ENCODE assay signal across 8 cellular contexts in genomic region chr12:6167327-6168280, GRCh38. TPM values are rescaled to one million over a fixed set of nuclear protein-coding genes. Genes with fewer than 3 reads are reported as not detected.
A peak's percentile ranks its signal among the peaks of the same experiment; 100 is the strongest.
DNase-seq lines count a peak whose midpoint lies in the region; ATAC-seq, FAIRE-seq and TF ChIP-seq lines count a peak whose summit lies in the region.

No MANE protein-coding gene starts in this region.

- peaks cover 4 to 47% (median 24%) of the 10 kb centered on the region in 12 donors for H3K4me1 ChIP-seq in heart left ventricle

- WGBS in heart left ventricle, 4 donors: 38 to 52% (median 45%) methylated on average over 16 to 17 of the region's 17 CpGs

- H3K27ac Mint-ChIP-seq in glutamatergic neuron (ENCODE audit: unreplicated experiment): no peak overlapping the region

- TF ChIP-seq CTCF in heart left ventricle (IDR thresholded peaks at IDR 0.05) (no peak), glutamatergic neuron (IDR thresholded peaks at IDR 0.05; ENCODE audit: partially characterized antibody, unreplicated experiment) (no peak)

- H3K36me3 ChIP-seq in heart left ventricle: no peaks in the 10 kb centered on the region

- H3K9me3 Mint-ChIP-seq in glutamatergic neuron (ENCODE audit: unreplicated experiment): no peaks in the 10 kb centered on the region

- ATAC-seq in HG02623 (IDR thresholded peaks at IDR 0.05; ENCODE audit: unreplicated experiment): peak; percentile 74
- peak; percentile 63 to 90 (median 84) for ATAC-seq in heart left ventricle

- H3K27ac ChIP-seq in heart left ventricle: peak overlapping the region; percentile 18 to 96 (median 74)

- H3K36me3 Mint-ChIP-seq in glutamatergic neuron (ENCODE audit: unreplicated experiment): no peaks in the 10 kb centered on the region

- intact Hi-C loops in heart left ventricle (cut with DNase I): loop anchor here in 1 of 10 donors (5.0 kb wide), 1 partner anchor 85 kb away; no protein-coding TSS in a partner anchor

- no peaks in the 10 kb centered on the region for H3K27me3 ChIP-seq in heart left ventricle

- DNase-seq in GM12892 (ENCODE audit: insufficient read length): no peak
- peak; percentile 91 for DNase-seq in OCI-M1 (lab: John Stamatoyannopoulos, UW)
- peak; percentile 31 for DNase-seq in activated T-helper 9 cell treated with anti-CD3 and anti-CD28 coated beads, Interleukin-2, amount 50 U/mL, for 16 hours (ENCODE audit: low read depth)
- peak in 4 of 5 donors; percentile 42 to 88 (median 72) for DNase-seq in heart left ventricle
- peak; percentile 38 to 64 for DNase-seq in stimulated activated CD4-positive, alpha-beta T cell treated with anti-CD3 and anti-CD28 coated beads, Interleukin-12 subunit alpha, Interleukin-12 subunit beta, amount 100 ng/mL, for 24 hours (ENCODE audit: low read depth in 2 of 2)
- DNase-seq in NCI-H2171 (lab: John Stamatoyannopoulos, UW): no peak
- no peak for DNase-seq in glutamatergic neuron

- peak; percentile 87 for FAIRE-seq in GM12892 (lab: Jason Lieb, UNC)

- H3K4me3 Mint-ChIP-seq in glutamatergic neuron (ENCODE audit: unreplicated experiment): no peak overlapping the region

- TF ChIP-seq POLR2A in GM12892 (IDR thresholded peaks at IDR 0.05; ENCODE audit: low read depth, low read length) (0 out of 2 replicates have a peak, but pooled peaks have one; percentile 28), heart left ventricle (IDR thresholded peaks at IDR 0.05) (no peak)

- peaks cover 1% of the 10 kb centered on the region for H3K27me3 Mint-ChIP-seq in glutamatergic neuron (ENCODE audit: unreplicated experiment)

- no peaks in the 10 kb centered on the region for H3K4me1 Mint-ChIP-seq in glutamatergic neuron (ENCODE audit: low read depth, unreplicated experiment)

- no peaks in the 10 kb centered on the region for H3K9me3 ChIP-seq in heart left ventricle

- H3K4me3 ChIP-seq in heart left ventricle: peak overlapping the region in 1 of 12 donors; percentile 12

RNA-seq across cellular contexts. Expression of gene CD9, which starts 32.6 kb away (rescaled TPM):
- polyA plus RNA-seq in GM12892 (2012; ENCODE audit: missing spikeins): 12.4 TPM
- 10 to 100 TPM; 29.9 to 96.1 (median 54.7) TPM for total RNA-seq in heart left ventricle
- 10 to 100 TPM; 63.2 to 87.4 TPM for polyA plus RNA-seq in heart left ventricle
- 17.6 TPM for total RNA-seq in glutamatergic neuron (ENCODE audit: unreplicated experiment)

RNA-seq across cellular contexts. Expression of gene VWF, which starts 43.1 kb away (rescaled TPM):
- not detected for polyA plus RNA-seq in GM12892 (2012; ENCODE audit: missing spikeins)
- total RNA-seq in heart left ventricle (100 to 1,000 TPM; 187 to 503 (median 258) TPM), glutamatergic neuron (ENCODE audit: unreplicated experiment) (0.37 TPM)
- 100 to 1,000 TPM; 125 to 215 TPM for polyA plus RNA-seq in heart left ventricle

Comparison
In these comparisons a context has a peak if more than half of its experiments do, and no peak if none do; other contexts are left out.
1. DNase-seq: peak in OCI-M1 (single experiment), activated T-helper 9 cell treated with anti-CD3 and anti-CD28 coated beads, Interleukin-2, amount 50 U/mL, for 16 hours (single experiment), heart left ventricle (4 of 5) and stimulated activated CD4-positive, alpha-beta T cell treated with anti-CD3 and anti-CD28 coated beads, Interleukin-12 subunit alpha, Interleukin-12 subunit beta, amount 100 ng/mL, for 24 hours (2 of 2); none in GM12892 (single experiment), NCI-H2171 (single experiment) and glutamatergic neuron (single experiment).
2. RNA of gene VWF, which starts 43.1 kb away (total RNA-seq): 187 to 503 TPM in heart left ventricle; 0.37 TPM in glutamatergic neuron (single experiment); every median in the first group is over 100 times any median in the second.